ENCODE assay signal across 12 cellular contexts in the genomic region with DNA sequence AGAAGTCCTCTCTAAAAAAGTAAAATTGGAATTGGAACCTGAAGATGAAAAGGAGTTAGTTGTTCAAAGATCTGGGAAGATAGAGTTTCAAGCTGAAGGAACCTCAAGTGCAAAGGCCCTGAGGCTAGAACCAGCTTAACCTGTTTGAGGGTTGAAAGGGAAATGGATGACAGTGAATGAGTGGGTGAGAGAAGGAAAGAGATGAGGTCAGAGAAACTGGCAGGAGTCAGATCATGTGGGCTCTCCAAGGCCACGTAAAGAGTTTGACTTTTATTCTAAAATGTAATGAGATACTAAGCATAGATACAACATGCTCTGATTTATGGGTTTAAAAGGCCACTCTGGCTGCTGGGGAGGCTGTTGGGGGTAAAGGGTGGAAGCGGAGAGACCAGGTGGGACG. TPM values are rescaled to one million over a fixed set of nuclear protein-coding genes. Genes with fewer than 3 reads are reported as not detected.
DNase-seq lines count a peak whose midpoint lies in the region; ATAC-seq and TF ChIP-seq lines count a peak whose summit lies in the region.
"Had no signal": no experiment of that assay in that cellular context is flagged by ENCODE, and none has a peak within 500 bp of the region (broad histone marks: within the 10 kb centered on the region; RNA-seq: fewer than 3 reads in every experiment).

No MANE protein-coding gene starts in this region.

- intact Hi-C loops in PC-9 (cut with micrococcal nuclease; ENCODE audit: unreplicated experiment) (loop anchor here (5.0 to 10.0 kb wide), 3 partner anchors 108 to 474 kb away; no protein-coding TSS in a partner anchor), esophagus squamous epithelium (cut with DNase I) (no loop called here), head of caudate nucleus (cut with DNase I) (loop anchor here (10.0 kb wide), 1 partner anchor 54 kb away; no protein-coding TSS in a partner anchor)

- peaks cover 25% of the 10 kb centered on the region for H3K79me2 ChIP-seq in PC-9 (ENCODE audit: low read depth)
- H3K79me2 ChIP-seq in smooth muscle cell (ENCODE audit: low read depth) = peaks cover 24% of the 10 kb centered on the region

- H3K36me3 ChIP-seq in PC-9 (ENCODE audit: low read depth) = peaks cover under 1% of the 10 kb centered on the region; the same call in 1 of the 2 replicates
- H3K36me3 ChIP-seq in esophagus squamous epithelium = no peaks in the 10 kb centered on the region
- no peaks in the 10 kb centered on the region for H3K36me3 ChIP-seq in smooth muscle cell (ENCODE audit: low read depth)
- H3K36me3 ChIP-seq: transverse colon had no signal

- H2AFZ ChIP-seq in PC-9 (no peak overlapping the region), smooth muscle cell (ENCODE audit: low read depth) (no peak overlapping the region)

- peak overlapping the region; percentile 86 for H3K9ac ChIP-seq in smooth muscle cell (ENCODE audit: low read depth)

- ATAC-seq in HG03469 (IDR thresholded peaks at IDR 0.05; ENCODE audit: unreplicated experiment) = no peak
- ATAC-seq: activated CD8-positive, alpha-beta memory T cell treated with anti-CD3 and anti-CD28 coated beads, Interleukin-2, amount 10 ng/mL, durations not matched to agents 7 days and 5 days had no signal

- WGBS in esophagus squamous epithelium, 2 donors = 70 to 71% methylated on average over 3 of the region's 3 CpGs
- 83% methylated on average over 3 of the region's 3 CpGs for WGBS in smooth muscle cell (ENCODE audit: low lambda C conversion rate)

- H3K4me2 ChIP-seq in PC-9 (peak overlapping the region; percentile 81), smooth muscle cell (no peak overlapping the region)

- CTCF ChIA-PET in PC-9 (lab: Charles Lee) = no interaction called here

- no peaks in the 10 kb centered on the region for H3K9me2 ChIP-seq in PC-9 (ENCODE audit: insufficient read depth)

- peaks cover 33% of the 10 kb centered on the region for H3F3A ChIP-seq in PC-9 (ENCODE audit: insufficient read depth, low read depth)
- peaks cover 3% of the 10 kb centered on the region for H3F3A ChIP-seq in smooth muscle cell (ENCODE audit: low read depth)

- TF ChIP-seq POLR2A in esophagus squamous epithelium (IDR thresholded peaks at IDR 0.05) = no peak

- H3K4me1 ChIP-seq in PC-9 (replicated peaks; ENCODE audit: insufficient read depth) (peaks cover 36% of the 10 kb centered on the region), esophagus squamous epithelium (peaks cover 4 to 37% (median 6%) of the 10 kb centered on the region in 3 donors), smooth muscle cell (ENCODE audit: low read depth) (peaks cover 8% of the 10 kb centered on the region)

- no peaks in the 10 kb centered on the region for H3K27me3 ChIP-seq in PC-9 (ENCODE audit: insufficient read depth, low read depth)
- H3K27me3 ChIP-seq in esophagus squamous epithelium = no peaks in the 10 kb centered on the region
- H3K27me3 ChIP-seq in smooth muscle cell (ENCODE audit: low read depth) = no peaks in the 10 kb centered on the region
- H3K27me3 ChIP-seq: transverse colon had no signal

- H3K4me3 ChIP-seq in PC-9 (no peak overlapping the region), esophagus squamous epithelium (no peak overlapping the region), smooth muscle cell (no peak overlapping the region)
- H3K4me3 ChIP-seq: transverse colon had no signal

- TF ChIP-seq CTCF in PC-9 (conservative IDR thresholded peaks at IDR 0.05) (no peak), esophagus squamous epithelium (IDR thresholded peaks at IDR 0.05) (no peak), smooth muscle cell (IDR thresholded peaks at IDR 0.05; ENCODE audit: borderline replicate concordance, insufficient read depth, poor library complexity, severe bottlenecking) (no peak)

- H3K27ac ChIP-seq in PC-9 (peak overlapping the region; percentile 73), esophagus squamous epithelium (peak overlapping the region; percentile 24 to 63 (median 48)), smooth muscle cell (ENCODE audit: low read depth) (peak overlapping the region; percentile 79)
- H3K27ac ChIP-seq: transverse colon had no signal

- POLR2A ChIA-PET in PC-9 (lab: Charles Lee; ENCODE audit: unreplicated experiment) = no interaction called here

- H4K20me1 ChIP-seq in PC-9 (ENCODE audit: insufficient read depth) = peaks cover 15% of the 10 kb centered on the region
- peaks cover 17% of the 10 kb centered on the region for H4K20me1 ChIP-seq in smooth muscle cell (ENCODE audit: low read depth)

- no TSS peak for BruUV-seq in PC-9 (replicated peaks; lab: Mats Ljungman, UMichigan)

- DNase-seq in activated CD4-positive, alpha-beta T cell treated with anti-CD3 and anti-CD28 coated beads for 48 hours = peak; percentile 13
- DNase-seq in activated CD4-positive, alpha-beta T cell treated with anti-CD3 and anti-CD28 coated beads, Interleukin-2, amount 50 U/mL, for 48 hours = no peak
- DNase-seq in PC-9 (peak; percentile 42 to 78), esophagus squamous epithelium (lab: John Stamatoyannopoulos, UW) (no peak), smooth muscle cell (lab: John Stamatoyannopoulos, UW; ENCODE audit: unreplicated experiment) (no peak), NCI-H1105 treated with DMSO at 0.1 percent for 48 hours (lab: John Stamatoyannopoulos, UW) (no peak), head of caudate nucleus (no peak)
- DNase-seq: ACHN; activated CD8-positive, alpha-beta memory T cell treated with anti-CD3 and anti-CD28 coated beads, Interleukin-2, amount 10 ng/mL, durations not matched to agents 7 days and 5 days; DND-41; transverse colon had no signal

- H3K9me3 ChIP-seq in PC-9 (ENCODE audit: insufficient read depth, low read depth) = no peaks in the 10 kb centered on the region
- no peaks in the 10 kb centered on the region for H3K9me3 ChIP-seq in esophagus squamous epithelium
- H3K9me3 ChIP-seq in smooth muscle cell (replicated peaks; ENCODE audit: low read depth) = no peaks in the 10 kb centered on the region
- H3K9me3 ChIP-seq: transverse colon had no signal

RNA-seq across cellular contexts. Expression of gene RAD23B, which starts 2.5 kb away (rescaled TPM):
- total RNA-seq in PC-9 (2021) (164 and 176 TPM in 2 replicates), esophagus squamous epithelium (10 to 100 TPM; 69.8 to 94.4 (median 74.4) TPM), smooth muscle cell (112 and 116 TPM in 2 replicates)
- polyA plus RNA-seq in smooth muscle cell = 11.0 and 20.9 TPM in 2 replicates

Comparison
In these comparisons a context has a peak if more than half of its experiments do, and no peak if none do; other contexts are left out.
1. DNase-seq: peak in activated CD4-positive, alpha-beta T cell treated with anti-CD3 and anti-CD28 coated beads for 48 hours (single experiment) and PC-9 (2 of 2); none in activated CD4-positive, alpha-beta T cell treated with anti-CD3 and anti-CD28 coated beads, Interleukin-2, amount 50 U/mL, for 48 hours (0 of 2), esophagus squamous epithelium (single experiment), smooth muscle cell (single experiment), NCI-H1105 treated with DMSO at 0.1 percent for 48 hours (single experiment) and head of caudate nucleus (0 of 42).
2. Peak in every context shown above with its lines, with median percentiles within 50 percentile points of each other: H3K27ac ChIP-seq.